In the genomic region with DNA sequence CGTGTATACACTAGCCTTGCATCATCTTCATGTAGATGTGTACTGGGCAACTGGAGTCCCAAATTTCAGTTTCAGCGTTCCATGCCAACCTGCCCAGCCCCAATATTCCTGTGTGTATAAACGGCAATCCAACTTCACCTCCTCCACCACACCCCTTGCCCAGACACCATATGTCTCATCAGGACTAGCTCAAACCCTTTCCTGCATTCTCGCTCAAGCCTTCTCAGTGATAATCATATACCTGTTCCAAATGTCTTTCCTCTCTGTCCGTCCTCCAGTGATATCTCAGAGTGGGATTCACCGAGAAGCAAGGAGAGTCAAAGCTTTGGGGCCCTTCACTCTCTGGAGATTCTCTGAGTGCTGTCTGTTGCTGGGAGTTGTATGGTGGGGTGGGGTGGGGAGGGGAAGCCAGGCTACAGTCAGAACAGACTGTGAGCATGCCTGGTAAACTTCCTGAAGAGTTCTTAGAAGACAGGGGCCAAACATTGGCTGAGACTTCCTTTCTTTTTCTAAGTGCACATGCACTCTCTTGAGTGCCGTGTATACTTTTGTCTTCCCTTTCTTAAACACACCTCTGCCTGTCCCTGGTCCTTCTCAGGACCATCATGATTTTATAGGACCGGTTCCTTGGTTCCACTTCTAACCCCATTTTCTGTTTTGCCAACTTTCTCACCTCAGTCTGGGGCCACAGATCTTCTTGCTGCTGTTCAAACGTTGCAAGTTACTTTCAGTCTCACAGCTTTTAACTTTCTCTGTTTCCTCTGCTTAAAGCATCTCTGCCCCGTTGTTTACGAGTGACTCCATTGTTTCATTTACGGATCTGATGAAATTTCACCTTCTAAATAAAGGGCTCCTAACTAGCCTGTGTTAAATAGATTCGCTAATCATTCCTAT, we compare ENCODE assay signal across 15 cellular contexts. TPM values are rescaled to one million over a fixed set of nuclear protein-coding genes. Genes with fewer than 3 reads are reported as not detected.
DNase-seq lines count a peak whose midpoint lies in the region; ATAC-seq, FAIRE-seq and TF ChIP-seq lines count a peak whose summit lies in the region.
"Not testable (repeated sequence)": the region's sequence is repeated elsewhere in the genome, so short reads cannot be mapped to it uniquely, and the experiment has no call there.
"Had no signal": no experiment of that assay in that cellular context is flagged by ENCODE, and none has a peak within 500 bp of the region (broad histone marks: within the 10 kb centered on the region; RNA-seq: fewer than 3 reads in every experiment).

No MANE protein-coding gene starts in this region.

- H3K4me3 Mint-ChIP-seq in activated naive CD8-positive, alpha-beta T cell treated with anti-CD3 and anti-CD28 coated beads for 36 hours = peak overlapping the region; percentile 79
- peak overlapping the region; percentile 58 for H3K4me3 Mint-ChIP-seq in stimulated activated effector memory CD8-positive, alpha-beta T cell treated with anti-CD3 and anti-CD28 coated beads, Interleukin-12 subunit alpha, Interleukin-12 subunit beta, amount 100 ng/mL, for 72 hours

- DNase-seq in GM12892 (ENCODE audit: insufficient read length) = peak; percentile 2
- not testable (repeated sequence) for DNase-seq in GM19239 (ENCODE audit: insufficient read length, low spot score); stimulated activated effector memory CD8-positive, alpha-beta T cell treated with anti-CD3 and anti-CD28 coated beads, Interleukin-12 subunit alpha, Interleukin-12 subunit beta, amount 100 ng/mL, for 72 hours (ENCODE audit: low spot score in 2 of 2)
- peak; percentile 21 for DNase-seq in activated naive CD8-positive, alpha-beta T cell treated with anti-CD3 and anti-CD28 coated beads for 36 hours

- H3K36me3 Mint-ChIP-seq in activated naive CD8-positive, alpha-beta T cell treated with anti-CD3 and anti-CD28 coated beads for 36 hours; stimulated activated effector memory CD8-positive, alpha-beta T cell treated with anti-CD3 and anti-CD28 coated beads, Interleukin-12 subunit alpha, Interleukin-12 subunit beta, amount 100 ng/mL, for 72 hours: not testable (repeated sequence)

- not testable (repeated sequence) for H3K9me3 Mint-ChIP-seq in activated naive CD8-positive, alpha-beta T cell treated with anti-CD3 and anti-CD28 coated beads for 36 hours; stimulated activated effector memory CD8-positive, alpha-beta T cell treated with anti-CD3 and anti-CD28 coated beads, Interleukin-12 subunit alpha, Interleukin-12 subunit beta, amount 100 ng/mL, for 72 hours

- FAIRE-seq in GM12892 (lab: Jason Lieb, UNC) = peak; percentile 96
- FAIRE-seq in GM19239 (lab: Jason Lieb, UNC) = peak; percentile 96

- peak; percentile 86 for ATAC-seq in GM21619 (IDR thresholded peaks at IDR 0.05; ENCODE audit: unreplicated experiment)
- peak; percentile 81 for ATAC-seq in HG03039 (IDR thresholded peaks at IDR 0.05; ENCODE audit: unreplicated experiment)
- peak; percentile 78 for ATAC-seq in HG03521 (IDR thresholded peaks at IDR 0.05; ENCODE audit: unreplicated experiment)
- peak; percentile 73 to 79 for ATAC-seq in activated CD4-positive, CD25-positive, alpha-beta regulatory T cell treated with anti-CD3 and anti-CD28 coated beads, Interleukin-2, amount 50 U/mL, for 24 hours
- peak; percentile 76 for ATAC-seq in stimulated activated effector memory CD8-positive, alpha-beta T cell treated with anti-CD3 and anti-CD28 coated beads, Interleukin-12 subunit alpha, Interleukin-12 subunit beta, amount 100 ng/mL, for 72 hours

- TF ChIP-seq POLR2A in GM12892 (IDR thresholded peaks at IDR 0.05; ENCODE audit: low read depth, low read length) = peak; percentile 49; the same call in 1 of the 2 replicates

- H3K27me3 Mint-ChIP-seq in activated naive CD8-positive, alpha-beta T cell treated with anti-CD3 and anti-CD28 coated beads for 36 hours = not testable (repeated sequence)

- H3K27ac Mint-ChIP-seq in activated naive CD8-positive, alpha-beta T cell treated with anti-CD3 and anti-CD28 coated beads for 36 hours = peak overlapping the region; percentile 91
- peak overlapping the region; percentile 6 for H3K27ac Mint-ChIP-seq in stimulated activated effector memory CD8-positive, alpha-beta T cell treated with anti-CD3 and anti-CD28 coated beads, Interleukin-12 subunit alpha, Interleukin-12 subunit beta, amount 100 ng/mL, for 72 hours

- H3K4me1 Mint-ChIP-seq in activated naive CD8-positive, alpha-beta T cell treated with anti-CD3 and anti-CD28 coated beads for 36 hours = peaks cover 14% of the 10 kb centered on the region
- peaks cover 13% of the 10 kb centered on the region for H3K4me1 Mint-ChIP-seq in stimulated activated effector memory CD8-positive, alpha-beta T cell treated with anti-CD3 and anti-CD28 coated beads, Interleukin-12 subunit alpha, Interleukin-12 subunit beta, amount 100 ng/mL, for 72 hours

RNA-seq across cellular contexts. Expression of a gene that starts 6.5 kb away (rescaled TPM):
- polyA plus RNA-seq in GM12892 (2012; ENCODE audit: missing spikeins) = 0.34 TPM
- total RNA-seq in activated naive CD8-positive, alpha-beta T cell treated with anti-CD3 and anti-CD28 coated beads for 36 hours = not detected
- total RNA-seq: bronchial epithelial cell, endodermal cell, HFFc6, LHCN-M2, lung, PC-9, right lobe of liver had no signal
- polyA plus RNA-seq: lung had no signal

RNA-seq across cellular contexts. Expression of a gene that starts 8.8 kb away (rescaled TPM):
- polyA plus RNA-seq in GM12892 (2012; ENCODE audit: missing spikeins) = 2.2 TPM
- not detected for total RNA-seq in activated naive CD8-positive, alpha-beta T cell treated with anti-CD3 and anti-CD28 coated beads for 36 hours
- total RNA-seq: bronchial epithelial cell, endodermal cell, HFFc6, LHCN-M2, lung, PC-9, right lobe of liver had no signal
- polyA plus RNA-seq: lung had no signal

RNA-seq across cellular contexts. Expression of a gene that starts 25.9 kb away (rescaled TPM):
- 0.72 TPM for polyA plus RNA-seq in GM12892 (2012; ENCODE audit: missing spikeins)
- total RNA-seq in activated naive CD8-positive, alpha-beta T cell treated with anti-CD3 and anti-CD28 coated beads for 36 hours = not detected
- total RNA-seq: bronchial epithelial cell, endodermal cell, HFFc6, LHCN-M2, lung, PC-9, right lobe of liver had no signal
- polyA plus RNA-seq: lung had no signal

RNA-seq across cellular contexts. Expression of a gene that starts 36.5 kb away (rescaled TPM):
- 0.74 TPM for polyA plus RNA-seq in GM12892 (2012; ENCODE audit: missing spikeins)
- total RNA-seq in activated naive CD8-positive, alpha-beta T cell treated with anti-CD3 and anti-CD28 coated beads for 36 hours = not detected
- total RNA-seq: bronchial epithelial cell, endodermal cell, HFFc6, LHCN-M2, lung, PC-9, right lobe of liver had no signal
- polyA plus RNA-seq: lung had no signal
